Comparison of ENCODE assay signal across 26 cellular contexts in the genomic region with DNA sequence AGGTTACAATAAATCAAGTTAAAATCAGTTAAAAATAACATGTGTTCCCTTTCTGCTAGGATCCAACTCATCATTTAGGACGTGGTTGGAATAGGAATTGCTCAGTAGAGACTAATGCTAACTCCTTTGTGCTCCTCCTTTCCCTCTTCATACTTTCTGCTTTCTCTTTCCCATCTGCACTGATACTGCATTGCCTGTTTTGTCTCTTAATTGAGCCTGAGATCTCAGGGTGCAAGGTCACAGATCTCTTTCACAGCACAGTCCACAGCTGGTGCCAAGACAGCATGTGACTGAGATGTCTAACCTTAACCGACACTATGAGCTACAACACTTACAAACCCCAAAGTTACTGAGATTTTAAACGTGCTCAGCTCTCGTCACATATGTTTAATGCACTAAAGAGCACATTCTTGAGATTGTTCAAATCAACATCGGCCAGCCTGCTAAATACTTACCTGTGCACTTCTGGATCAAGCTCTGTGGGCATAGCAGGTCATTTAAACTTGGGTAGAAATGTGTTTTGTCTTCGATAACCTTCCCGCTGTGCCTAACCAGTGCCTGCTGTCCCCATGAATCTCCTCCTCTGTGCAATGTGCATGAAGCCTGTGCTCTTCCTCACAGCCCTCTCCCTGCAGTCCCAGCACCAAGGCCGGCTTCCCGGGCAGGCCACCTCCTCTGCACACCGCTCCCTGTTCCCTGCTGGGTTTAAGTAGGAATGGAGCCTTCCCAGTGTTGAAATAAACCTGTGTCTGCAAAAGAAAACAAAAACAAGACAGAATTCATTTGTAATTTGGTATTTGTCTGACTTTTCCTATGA. TPM values are rescaled to one million over a fixed set of nuclear protein-coding genes. Genes with fewer than 3 reads are reported as not detected.
DNase-seq lines count a peak whose midpoint lies in the region; ATAC-seq and TF ChIP-seq lines count a peak whose summit lies in the region.
"Had no signal": no experiment of that assay in that cellular context is flagged by ENCODE, and none has a peak within 500 bp of the region (broad histone marks: within the 10 kb centered on the region; RNA-seq: fewer than 3 reads in every experiment).

No MANE protein-coding gene starts in this region.

- H3K9me3 ChIP-seq in endodermal cell (ENCODE audit: control insufficient read depth, low read length) (no peaks in the 10 kb centered on the region), osteoblast (ENCODE audit: low read depth, low read length) (no peaks in the 10 kb centered on the region), smooth muscle cell (replicated peaks; ENCODE audit: low read depth) (no peaks in the 10 kb centered on the region)
- H3K9me3 ChIP-seq: esophagus squamous epithelium had no signal

- no peaks in the 10 kb centered on the region for H3K36me3 ChIP-seq in endodermal cell (ENCODE audit: control insufficient read depth, insufficient read depth, low read length)
- no peaks in the 10 kb centered on the region for H3K36me3 ChIP-seq in osteoblast (ENCODE audit: insufficient read depth, low read length)
- no peaks in the 10 kb centered on the region for H3K36me3 ChIP-seq in smooth muscle cell (ENCODE audit: low read depth)
- H3K36me3 ChIP-seq: esophagus squamous epithelium had no signal

- no peak overlapping the region for H3K4me3 Mint-ChIP-seq in endodermal cell
- H3K4me3 Mint-ChIP-seq: activated naive CD8-positive, alpha-beta T cell treated with anti-CD3 and anti-CD28 coated beads, Interleukin-2, amount 50 U/mL, for 24 hours; natural killer cell treated with Interleukin-12 subunit alpha and Interleukin-12 subunit beta and Interleukin-15 and Interleukin-18, amount 100 ng/mL, for 72 hours; T-helper 2 cell treated with Interferon-gamma antibody and Interleukin-4, amounts not matched to agents 5 μg/mL and 100 μg/mL, for 36 hours; WTC11 had no signal

- DNase-seq in NCI-H69 (lab: John Stamatoyannopoulos, UW): peak; percentile 42
- DNase-seq in endodermal cell: no peak
- no peak for DNase-seq in left colon
- peak; percentile 44 for DNase-seq in osteoblast (ENCODE audit: insufficient read length, low spot score, missing footprints)
- DNase-seq in smooth muscle cell (lab: John Stamatoyannopoulos, UW; ENCODE audit: unreplicated experiment): no peak
- DNase-seq: activated CD4-positive, alpha-beta T cell treated with anti-CD3 and anti-CD28 coated beads, Interleukin-2, amount 50 U/mL, for 48 hours; activated effector memory CD4-positive, alpha-beta T cell treated with anti-CD3 and anti-CD28 coated beads, Interleukin-2, amount 50 U/mL, for 16 hours; activated naive CD8-positive, alpha-beta T cell treated with anti-CD3 and anti-CD28 coated beads, Interleukin-2, amount 50 U/mL, for 24 hours; effector memory CD4-positive, alpha-beta T cell; esophagus squamous epithelium; kidney glomerular epithelial cell; midbrain; NCI-H1048; NCI-H2029; NCI-H446 treated with DMSO at 0.1 percent for 48 hours; stimulated activated CD4-positive, alpha-beta T cell treated with anti-CD3 and anti-CD28 coated beads, Interleukin-4, amount 100 ng/mL, for 4 hours; stimulated activated naive CD8-positive, alpha-beta T cell treated with anti-CD3 and anti-CD28 coated beads, Interleukin-15, Interleukin-2, amounts not matched to agents 100 U/mL and 50 U/mL, for 24 hours had no signal

- ATAC-seq in left colon (peak; percentile 49), HG03025 (IDR thresholded peaks at IDR 0.05; ENCODE audit: low FRiP score, unreplicated experiment) (no peak), HG02623 (IDR thresholded peaks at IDR 0.05; ENCODE audit: unreplicated experiment) (no peak), GM18517 (IDR thresholded peaks at IDR 0.05; ENCODE audit: unreplicated experiment) (no peak)
- ATAC-seq: activated naive CD8-positive, alpha-beta T cell treated with anti-CD3 and anti-CD28 coated beads, Interleukin-2, amount 50 U/mL, for 24 hours; natural killer cell treated with Interleukin-12 subunit alpha and Interleukin-12 subunit beta and Interleukin-15 and Interleukin-18, amount 100 ng/mL, for 72 hours; SK-N-SH treated with all-trans-retinoic acid at 6 μM for 48 hours; stimulated activated naive CD8-positive, alpha-beta T cell treated with anti-CD3 and anti-CD28 coated beads, Interleukin-15, Interleukin-2, amounts not matched to agents 100 U/mL and 50 U/mL, for 24 hours; WTC11 had no signal

- H3K27ac ChIP-seq in endodermal cell (ENCODE audit: low read depth, low read length) (peak overlapping the region; percentile 95), osteoblast (ENCODE audit: low read depth, low read length) (no peak overlapping the region), smooth muscle cell (ENCODE audit: low read depth) (no peak overlapping the region)
- H3K27ac ChIP-seq: C4-2B, esophagus squamous epithelium had no signal

- H3K27me3 ChIP-seq in endodermal cell (ENCODE audit: control insufficient read depth, insufficient read depth, low read length, poor library complexity, severe bottlenecking) (no peaks in the 10 kb centered on the region), osteoblast (ENCODE audit: insufficient read depth, low read length) (no peaks in the 10 kb centered on the region), smooth muscle cell (ENCODE audit: low read depth) (no peaks in the 10 kb centered on the region)

- no peak for TF ChIP-seq CTCF in endodermal cell (conservative IDR thresholded peaks at IDR 0.05)
- TF ChIP-seq CTCF in osteoblast (IDR thresholded peaks at IDR 0.05; ENCODE audit: extremely low read depth, low read depth, low read length): no peak
- no peak for TF ChIP-seq CTCF in smooth muscle cell (IDR thresholded peaks at IDR 0.05; ENCODE audit: borderline replicate concordance, insufficient read depth, poor library complexity, severe bottlenecking)

- H3K27me3 Mint-ChIP-seq in endodermal cell (ENCODE audit: insufficient read depth): peaks cover under 1% of the 10 kb centered on the region
- H3K27me3 Mint-ChIP-seq: progenitor cell of endocrine pancreas had no signal

- H3K79me2 ChIP-seq in osteoblast (ENCODE audit: insufficient read depth, low read length): no peaks in the 10 kb centered on the region
- no peaks in the 10 kb centered on the region for H3K79me2 ChIP-seq in smooth muscle cell (ENCODE audit: low read depth)

- no peak overlapping the region for H3K4me2 ChIP-seq in osteoblast (ENCODE audit: insufficient read depth, low read length)
- no peak overlapping the region for H3K4me2 ChIP-seq in smooth muscle cell

- no peaks in the 10 kb centered on the region for H3F3A ChIP-seq in smooth muscle cell (ENCODE audit: low read depth)

- H2AFZ ChIP-seq in osteoblast (ENCODE audit: low read length) (no peak overlapping the region), smooth muscle cell (ENCODE audit: low read depth) (no peak overlapping the region)

- no peaks in the 10 kb centered on the region for H3K4me1 Mint-ChIP-seq in endodermal cell
- H3K4me1 Mint-ChIP-seq: activated naive CD8-positive, alpha-beta T cell treated with anti-CD3 and anti-CD28 coated beads, Interleukin-2, amount 50 U/mL, for 24 hours had no signal

- no peak overlapping the region for H3K27ac Mint-ChIP-seq in endodermal cell
- H3K27ac Mint-ChIP-seq: activated naive CD8-positive, alpha-beta T cell treated with anti-CD3 and anti-CD28 coated beads, Interleukin-2, amount 50 U/mL, for 24 hours; natural killer cell treated with Interleukin-12 subunit alpha and Interleukin-12 subunit beta and Interleukin-15 and Interleukin-18, amount 100 ng/mL, for 72 hours; progenitor cell of endocrine pancreas; T-helper 2 cell treated with Interferon-gamma antibody and Interleukin-4, amounts not matched to agents 5 μg/mL and 100 μg/mL, for 36 hours; WTC11 had no signal

- H3K9ac ChIP-seq in endodermal cell (ENCODE audit: extremely low read depth, low read length, poor library complexity, severe bottlenecking) (no peak overlapping the region), smooth muscle cell (ENCODE audit: low read depth) (no peak overlapping the region)

- WGBS in endodermal cell (ENCODE audit: insufficient coverage in 1 of 2, insufficient read length in 1 of 2), 2 experiments: 88 to 92% methylated on average over 7 to 10 of the region's 10 CpGs
- WGBS in smooth muscle cell (ENCODE audit: low lambda C conversion rate): 92% methylated on average over 10 of the region's 10 CpGs

- H3K4me3 ChIP-seq in endodermal cell (ENCODE audit: low read length): no peak overlapping the region
- H3K4me3 ChIP-seq in osteoblast (ENCODE audit: insufficient read depth, low read length): no peak overlapping the region
- H3K4me3 ChIP-seq in smooth muscle cell: no peak overlapping the region
- H3K4me3 ChIP-seq: esophagus squamous epithelium had no signal

- intact Hi-C loops in left colon (cut with DNase I, micrococcal nuclease): no loop called here

- no peaks in the 10 kb centered on the region for H3K36me3 Mint-ChIP-seq in endodermal cell (ENCODE audit: low read depth)
- H3K36me3 Mint-ChIP-seq: natural killer cell treated with Interleukin-12 subunit alpha and Interleukin-12 subunit beta and Interleukin-15 and Interleukin-18, amount 100 ng/mL, for 72 hours; WTC11 had no signal

- no peaks in the 10 kb centered on the region for H3K9me3 Mint-ChIP-seq in endodermal cell
- H3K9me3 Mint-ChIP-seq: activated naive CD8-positive, alpha-beta T cell treated with anti-CD3 and anti-CD28 coated beads, Interleukin-2, amount 50 U/mL, for 24 hours; natural killer cell treated with Interleukin-12 subunit alpha and Interleukin-12 subunit beta and Interleukin-15 and Interleukin-18, amount 100 ng/mL, for 72 hours; T-helper 2 cell treated with Interferon-gamma antibody and Interleukin-4, amounts not matched to agents 5 μg/mL and 100 μg/mL, for 36 hours; WTC11 had no signal

- H3K4me1 ChIP-seq in endodermal cell (ENCODE audit: control insufficient read depth, insufficient read depth, low read length) (no peaks in the 10 kb centered on the region), osteoblast (ENCODE audit: insufficient read depth, low read length) (no peaks in the 10 kb centered on the region), smooth muscle cell (ENCODE audit: low read depth) (peaks cover 8% of the 10 kb centered on the region)
- H3K4me1 ChIP-seq: esophagus squamous epithelium had no signal

- H4K20me1 ChIP-seq in osteoblast (ENCODE audit: insufficient read depth, low read length) (no peaks in the 10 kb centered on the region), smooth muscle cell (ENCODE audit: low read depth) (no peaks in the 10 kb centered on the region)

RNA-seq across cellular contexts. Expression of a gene that starts 39.6 kb away (rescaled TPM):
- 100 to 1,000 TPM; 214 to 239 TPM for total RNA-seq in endodermal cell
- 167 TPM for polyA plus RNA-seq in endodermal cell (2013, experiment 1 of 2)
- 150 TPM for polyA plus RNA-seq in endodermal cell (2013, experiment 2 of 2)
- 100 to 1,000 TPM; 194 to 228 TPM for total RNA-seq in left colon
- total RNA-seq in osteoblast: 31.2 and 52.5 TPM in 2 replicates
- total RNA-seq in smooth muscle cell: 98.8 and 125 TPM in 2 replicates
- 52.3 and 83.7 TPM in 2 replicates for polyA plus RNA-seq in smooth muscle cell

Comparison
In these comparisons a context has a peak if more than half of its experiments do, and no peak if none do; other contexts are left out.
1. DNase-seq: peak in NCI-H69 (single experiment) and osteoblast (single experiment); none in endodermal cell (single experiment), left colon (0 of 2) and smooth muscle cell (single experiment).